Comparison of ENCODE assay signal across 1 cellular context in the genomic region with DNA sequence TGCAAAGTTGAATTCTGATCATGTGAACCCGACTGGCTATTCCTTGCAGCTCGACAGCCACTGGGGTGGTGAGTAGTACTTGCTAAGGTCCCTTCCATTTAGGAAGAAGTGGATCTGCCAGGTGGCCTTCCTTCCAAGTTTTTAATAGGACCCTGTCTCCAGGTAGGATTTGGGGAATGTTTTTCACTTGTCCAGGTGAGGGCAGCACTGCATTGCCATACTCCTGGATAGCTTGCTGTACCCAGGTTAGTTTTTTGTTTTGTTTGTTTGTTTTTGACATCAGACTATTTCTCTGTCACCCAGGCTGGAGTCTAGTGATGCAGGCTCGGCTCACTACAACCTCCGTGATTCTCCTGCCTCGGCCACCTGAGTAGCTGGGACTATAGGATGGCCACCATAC.
TF ChIP-seq lines count a peak whose summit lies in the region.

No MANE protein-coding gene starts in this region.

TF ChIP-seq in K562, 482 proteins besides CTCF, POLR2A, EP300 and RAD21:
- TF ChIP-seq, protein P1, sequence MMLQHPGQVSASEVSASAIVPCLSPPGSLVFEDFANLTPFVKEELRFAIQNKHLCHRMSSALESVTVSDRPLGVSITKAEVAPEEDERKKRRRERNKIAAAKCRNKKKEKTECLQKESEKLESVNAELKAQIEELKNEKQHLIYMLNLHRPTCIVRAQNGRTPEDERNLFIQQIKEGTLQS (IDR thresholded peaks at IDR 0.05): no peak
- TF ChIP-seq, protein P1 (CRISPR knock-in tag; conservative IDR thresholded peaks at IDR 0.05): no peak
- TF ChIP-seq BRF1 (IDR thresholded peaks at IDR 0.05; ENCODE audit: borderline replicate concordance, extremely low read depth, insufficient read length) (no peak), ETS2 (tag; IDR thresholded peaks at IDR 0.05; ENCODE audit: borderline replicate concordance, poor library complexity, severe bottlenecking) (no peak), RBM22 (IDR thresholded peaks at IDR 0.05; ENCODE audit: low read depth, low read length, poor library complexity, severe bottlenecking) (no peak)
- TF ChIP-seq, protein P2, sequence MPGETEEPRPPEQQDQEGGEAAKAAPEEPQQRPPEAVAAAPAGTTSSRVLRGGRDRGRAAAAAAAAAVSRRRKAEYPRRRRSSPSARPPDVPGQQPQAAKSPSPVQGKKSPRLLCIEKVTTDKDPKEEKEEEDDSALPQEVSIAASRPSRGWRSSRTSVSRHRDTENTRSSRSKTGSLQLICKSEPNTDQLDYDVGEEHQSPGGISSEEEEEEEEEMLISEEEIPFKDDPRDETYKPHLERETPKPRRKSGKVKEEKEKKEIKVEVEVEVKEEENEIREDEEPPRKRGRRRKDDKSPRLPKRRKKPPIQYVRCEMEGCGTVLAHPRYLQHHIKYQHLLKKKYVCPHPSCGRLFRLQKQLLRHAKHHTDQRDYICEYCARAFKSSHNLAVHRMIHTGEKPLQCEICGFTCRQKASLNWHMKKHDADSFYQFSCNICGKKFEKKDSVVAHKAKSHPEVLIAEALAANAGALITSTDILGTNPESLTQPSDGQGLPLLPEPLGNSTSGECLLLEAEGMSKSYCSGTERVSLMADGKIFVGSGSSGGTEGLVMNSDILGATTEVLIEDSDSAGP (CRISPR knock-in tag; IDR thresholded peaks at IDR 0.05): no peak
- TF ChIP-seq, protein P3, sequence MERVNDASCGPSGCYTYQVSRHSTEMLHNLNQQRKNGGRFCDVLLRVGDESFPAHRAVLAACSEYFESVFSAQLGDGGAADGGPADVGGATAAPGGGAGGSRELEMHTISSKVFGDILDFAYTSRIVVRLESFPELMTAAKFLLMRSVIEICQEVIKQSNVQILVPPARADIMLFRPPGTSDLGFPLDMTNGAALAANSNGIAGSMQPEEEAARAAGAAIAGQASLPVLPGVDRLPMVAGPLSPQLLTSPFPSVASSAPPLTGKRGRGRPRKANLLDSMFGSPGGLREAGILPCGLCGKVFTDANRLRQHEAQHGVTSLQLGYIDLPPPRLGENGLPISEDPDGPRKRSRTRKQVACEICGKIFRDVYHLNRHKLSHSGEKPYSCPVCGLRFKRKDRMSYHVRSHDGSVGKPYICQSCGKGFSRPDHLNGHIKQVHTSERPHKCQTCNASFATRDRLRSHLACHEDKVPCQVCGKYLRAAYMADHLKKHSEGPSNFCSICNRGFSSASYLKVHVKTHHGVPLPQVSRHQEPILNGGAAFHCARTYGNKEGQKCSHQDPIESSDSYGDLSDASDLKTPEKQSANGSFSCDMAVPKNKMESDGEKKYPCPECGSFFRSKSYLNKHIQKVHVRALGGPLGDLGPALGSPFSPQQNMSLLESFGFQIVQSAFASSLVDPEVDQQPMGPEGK (CRISPR knock-in tag; IDR thresholded peaks at IDR 0.05; ENCODE audit: borderline replicate concordance): no peak
